Comparison of ENCODE assay signal across 9 cellular contexts in genomic region chr12:101168000-101168399, GRCh38. TPM values are rescaled to one million over a fixed set of nuclear protein-coding genes. Genes with fewer than 3 reads are reported as not detected.
"Had no signal": no experiment of that assay in that cellular context is flagged by ENCODE, and none has a peak within 500 bp of the region (broad histone marks: within the 10 kb centered on the region; RNA-seq: fewer than 3 reads in every experiment).

No MANE protein-coding gene starts in this region.

- H3K4me3 ChIP-seq: GM12878 had no signal

- FAIRE-seq: G401.6, GM12878, GM12891, GM12892, GM18507, GM19239 had no signal

- ATAC-seq: GM12878 had no signal

- DNase-seq: GDM1, GF-D8 had no signal

RNA-seq across cellular contexts. Expression of gene SLC5A8, which starts 42.0 kb away (rescaled TPM):
- total RNA-seq: G401, GM12878 had no signal
- polyA plus RNA-seq: GM12878 had no signal
